Comparison of ENCODE assay signal across 1 cellular context in the genomic region with DNA sequence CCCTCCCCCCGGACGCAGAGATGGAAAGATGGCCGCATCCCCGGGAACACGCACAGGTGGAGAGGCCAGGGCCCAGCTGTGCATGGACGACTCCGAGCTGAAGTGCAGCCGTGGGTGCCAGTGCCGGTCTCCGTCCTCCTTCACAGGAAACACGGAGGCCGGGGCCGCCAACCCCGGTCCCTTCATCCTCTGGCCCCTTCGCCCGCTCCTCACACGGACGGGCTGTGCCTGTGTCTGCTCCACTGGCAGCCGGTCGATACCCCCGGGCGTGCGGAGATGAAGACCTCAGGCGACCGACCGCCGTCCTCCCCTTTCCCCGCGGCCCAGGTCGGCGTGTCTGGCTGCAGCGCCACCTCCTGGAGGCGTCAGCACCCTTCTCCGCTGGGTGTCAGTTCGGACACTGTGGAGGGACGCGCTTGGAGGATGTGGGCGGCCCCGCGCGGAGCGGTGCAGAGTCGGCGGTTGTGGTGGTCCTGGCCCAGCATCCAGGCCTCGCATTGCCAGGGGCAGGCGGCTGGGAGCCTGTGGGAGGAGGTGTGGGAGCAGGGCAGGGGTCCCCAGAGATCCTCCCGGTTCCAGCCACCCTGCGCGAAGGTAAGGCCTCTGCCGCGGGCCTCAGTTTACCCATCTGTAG.
TF ChIP-seq lines count a peak whose summit lies in the region.

No MANE protein-coding gene starts in this region.

TF ChIP-seq in endothelial cell of umbilical vein, 7 proteins besides CTCF, POLR2A, EP300 and RAD21:
- no peak for TF ChIP-seq FOS (IDR thresholded peaks at IDR 0.05; ENCODE audit: borderline replicate concordance, insufficient read depth, low read length)
- TF ChIP-seq EZH2 (IDR thresholded peaks at IDR 0.05; ENCODE audit: borderline replicate concordance, low read depth, low read length, severe bottlenecking), result no peak
- no peak for TF ChIP-seq POLR2AphosphoS5 (IDR thresholded peaks at IDR 0.05; ENCODE audit: insufficient read depth, low read depth, low read length)
- TF ChIP-seq, protein P1, sequence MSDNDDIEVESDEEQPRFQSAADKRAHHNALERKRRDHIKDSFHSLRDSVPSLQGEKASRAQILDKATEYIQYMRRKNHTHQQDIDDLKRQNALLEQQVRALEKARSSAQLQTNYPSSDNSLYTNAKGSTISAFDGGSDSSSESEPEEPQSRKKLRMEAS (IDR thresholded peaks at IDR 0.05; ENCODE audit: insufficient read depth, insufficient read length), result no peak
- TF ChIP-seq JUN (IDR thresholded peaks at IDR 0.05; ENCODE audit: borderline replicate concordance, insufficient read depth, insufficient read length, low read depth), result no peak
- no peak for TF ChIP-seq GATA2 (IDR thresholded peaks at IDR 0.05; ENCODE audit: insufficient read depth, insufficient read length, low read depth, low read length)
- no peak for TF ChIP-seq MYC (IDR thresholded peaks at IDR 0.05; ENCODE audit: low read depth, low read length)
